ENCODE assay signal across 9 cellular contexts in genomic region chr4:70706516-70706915, GRCh38. TPM values are rescaled to one million over a fixed set of nuclear protein-coding genes. Genes with fewer than 3 reads are reported as not detected.
DNase-seq lines count a peak whose midpoint lies in the region; ATAC-seq and TF ChIP-seq lines count a peak whose summit lies in the region.
"Had no signal": no experiment of that assay in that cellular context is flagged by ENCODE, and none has a peak within 500 bp of the region (broad histone marks: within the 10 kb centered on the region; RNA-seq: fewer than 3 reads in every experiment).

No MANE protein-coding gene starts in this region.

- no peaks in the 10 kb centered on the region for H3K36me3 ChIP-seq in tibial artery

- H3K4me1 ChIP-seq in tibial artery: peaks cover 0 to 29% (median 11%) of the 10 kb centered on the region in 4 donors

- no peaks in the 10 kb centered on the region for H3K27me3 ChIP-seq in tibial artery

- DNase-seq in activated T-cell treated with anti-CD3 and anti-CD28 coated beads, Interleukin-2, amount 50 U/mL, for 24 hours: no peak
- DNase-seq in activated T-cell treated with anti-CD3 and anti-CD28 coated beads for 4 hours (no peak), kidney glomerular epithelial cell (lab: John Stamatoyannopoulos, UW) (peak; percentile 54), tibial artery (no peak), hypothalamus (lab: John Stamatoyannopoulos, UW) (no peak)
- no peak for DNase-seq in activated naive CD4-positive, alpha-beta T cell treated with anti-CD3 and anti-CD28 coated beads, Interleukin-2, amount 50 U/mL, for 72 hours (ENCODE audit: low spot score in 2 of 2)

- H3K9me3 ChIP-seq in tibial artery: no peaks in the 10 kb centered on the region

- TF ChIP-seq CTCF in tibial artery (IDR thresholded peaks at IDR 0.05): no peak

- peak overlapping the region; percentile 88 for H3K4me3 Mint-ChIP-seq in activated T-cell treated with anti-CD3 and anti-CD28 coated beads, Interleukin-2, amount 50 U/mL, for 24 hours

- H3K9me3 Mint-ChIP-seq in activated T-cell treated with anti-CD3 and anti-CD28 coated beads, Interleukin-2, amount 50 U/mL, for 24 hours: no peaks in the 10 kb centered on the region
- no peaks in the 10 kb centered on the region for H3K9me3 Mint-ChIP-seq in activated naive CD4-positive, alpha-beta T cell treated with anti-CD3 and anti-CD28 coated beads, Interleukin-2, amount 50 U/mL, for 72 hours

- peaks cover 5% of the 10 kb centered on the region for H3K36me3 Mint-ChIP-seq in activated T-cell treated with anti-CD3 and anti-CD28 coated beads, Interleukin-2, amount 50 U/mL, for 24 hours (ENCODE audit: low read depth)
- peaks cover 0 to 5% of the 10 kb centered on the region in 2 donors for H3K36me3 Mint-ChIP-seq in activated naive CD4-positive, alpha-beta T cell treated with anti-CD3 and anti-CD28 coated beads, Interleukin-2, amount 50 U/mL, for 72 hours

- peak overlapping the region; percentile 94 for H3K27ac Mint-ChIP-seq in activated T-cell treated with anti-CD3 and anti-CD28 coated beads, Interleukin-2, amount 50 U/mL, for 24 hours
- peak overlapping the region; percentile 88 to 93 for H3K27ac Mint-ChIP-seq in activated naive CD4-positive, alpha-beta T cell treated with anti-CD3 and anti-CD28 coated beads, Interleukin-2, amount 50 U/mL, for 72 hours

- ATAC-seq in activated naive CD4-positive, alpha-beta T cell treated with anti-CD3 and anti-CD28 coated beads, Interleukin-2, amount 50 U/mL, for 72 hours: no peak
- ATAC-seq in HG02571 (IDR thresholded peaks at IDR 0.05; ENCODE audit: unreplicated experiment): no peak
- no peak for ATAC-seq in HG02870 (IDR thresholded peaks at IDR 0.05; ENCODE audit: unreplicated experiment)

- H3K27me3 Mint-ChIP-seq in activated T-cell treated with anti-CD3 and anti-CD28 coated beads, Interleukin-2, amount 50 U/mL, for 24 hours: no peaks in the 10 kb centered on the region

- peak overlapping the region; percentile 91 to 95 for H3K27ac ChIP-seq in tibial artery

- H3K4me3 ChIP-seq in tibial artery: peak overlapping the region; percentile 72 to 96

- intact Hi-C loops in tibial artery (cut with DNase I; ENCODE audit: low total_unique reads): no loop called here

- H3K4me1 Mint-ChIP-seq in activated T-cell treated with anti-CD3 and anti-CD28 coated beads, Interleukin-2, amount 50 U/mL, for 24 hours (ENCODE audit: low read depth): peaks cover 36% of the 10 kb centered on the region

RNA-seq across cellular contexts. Expression of gene RUFY3, which starts 15.2 kb away (rescaled TPM):
- 10 to 100 TPM; 16.0 to 23.5 TPM for total RNA-seq in activated naive CD4-positive, alpha-beta T cell treated with anti-CD3 and anti-CD28 coated beads, Interleukin-2, amount 50 U/mL, for 72 hours

RNA-seq across cellular contexts. Expression of gene UTP3, which starts 18.2 kb away (rescaled TPM):
- 10 to 100 TPM; 19.3 to 31.6 TPM for total RNA-seq in activated naive CD4-positive, alpha-beta T cell treated with anti-CD3 and anti-CD28 coated beads, Interleukin-2, amount 50 U/mL, for 72 hours

RNA-seq across cellular contexts. Expression of gene JCHAIN, which starts 40.2 kb away (rescaled TPM):
- under 1 TPM in 1 of 2 donors, not detected in 1; 0.68 TPM for total RNA-seq in activated naive CD4-positive, alpha-beta T cell treated with anti-CD3 and anti-CD28 coated beads, Interleukin-2, amount 50 U/mL, for 72 hours
- total RNA-seq: NCI-H460 had no signal
